28 cellular contexts compared by ENCODE assay signal in the genomic region with DNA sequence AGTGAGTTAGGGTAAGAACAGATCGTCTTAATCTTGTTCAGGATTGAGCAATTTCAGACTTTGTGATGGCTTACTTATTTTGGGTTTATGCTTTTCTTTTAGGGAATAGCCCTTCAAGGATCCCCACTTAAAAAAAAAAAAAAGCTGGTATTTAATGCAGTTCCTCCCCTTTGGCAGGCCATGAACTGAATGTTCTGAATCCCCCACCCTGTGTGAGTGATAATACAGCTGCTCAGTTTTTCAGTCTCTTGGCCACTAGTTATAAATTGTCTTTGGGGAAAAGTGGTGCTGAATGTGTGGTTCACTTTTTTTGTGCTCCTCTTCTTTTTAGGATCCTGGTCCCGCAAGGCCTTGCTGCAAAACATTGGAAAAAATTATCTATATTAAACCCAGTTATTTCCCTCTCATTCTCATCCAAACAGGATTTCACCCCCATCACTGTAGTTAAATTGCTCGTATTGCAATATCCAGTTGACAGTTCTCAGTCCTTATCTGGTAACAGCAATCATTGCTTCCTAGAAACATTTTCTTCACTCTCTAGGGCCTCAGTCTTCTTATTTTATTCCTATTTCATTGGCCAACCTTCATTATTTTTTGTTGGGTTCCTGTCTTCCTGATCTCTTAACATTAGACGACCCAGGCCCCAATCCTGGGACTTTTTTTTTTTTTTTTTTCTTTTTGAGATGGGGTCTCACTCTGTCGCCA.
"Had no signal": no experiment of that assay in that cellular context is flagged by ENCODE, and none has a peak within 500 bp of the region (broad histone marks: within the 10 kb centered on the region; RNA-seq: fewer than 3 reads in every experiment).

No MANE protein-coding gene starts in this region.

- FAIRE-seq: islet of Langerhans, pancreas, urothelium cell line had no signal

- DNase-seq: colonic mucosa; effector CD8-positive, alpha-beta T cell; endodermal cell; foreskin keratinocyte; heart left ventricle; hippocampal formation; left cardiac atrium; left lung; lower lobe of right lung; natural killer cell; occipital lobe; pancreas; retina; sigmoid colon; spleen; stimulated activated CD4-positive, alpha-beta T cell treated with anti-CD3 and anti-CD28 coated beads, Interleukin-4, amount 100 ng/mL, for 4 hours; stimulated activated naive CD8-positive, alpha-beta T cell treated with anti-CD3 and anti-CD28 coated beads, Interleukin-15, Interleukin-2, amounts not matched to agents 100 U/mL and 50 U/mL, for 24 hours; substantia nigra; upper lobe of left lung had no signal

- H3K4me1 ChIP-seq: colonic mucosa, foreskin keratinocyte, left lung, lower lobe of right lung, pancreas, spleen, tibial nerve, upper lobe of left lung had no signal

- ATAC-seq: esophagus mucosa; foreskin keratinocyte; gastroesophageal sphincter; left lung; lower lobe of right lung; natural killer cell; stimulated activated memory B cell treated with anti-CD40 and anti-IgM and Interleukin-4, amounts not matched to agents 10 μg/mL and 1 μg/mL and 100 μg/mL, for 72 hours; stimulated activated naive CD8-positive, alpha-beta T cell treated with anti-CD3 and anti-CD28 coated beads, Interleukin-15, Interleukin-2, amounts not matched to agents 100 U/mL and 50 U/mL, for 24 hours had no signal

- H3K27ac ChIP-seq: colonic mucosa, epithelial cell of prostate, foreskin keratinocyte, gastroesophageal sphincter, left lung, lower lobe of right lung, pancreas, sigmoid colon, skin epidermis, thoracic aorta, tibial nerve, upper lobe of left lung had no signal

- H3K9me3 ChIP-seq: colonic mucosa, gastroesophageal sphincter, heart left ventricle, lower lobe of right lung, pancreas, sigmoid colon, thoracic aorta, upper lobe of left lung had no signal

- H3K36me3 ChIP-seq: colonic mucosa, gastroesophageal sphincter, heart left ventricle, left lung, lower lobe of right lung, pancreas, sigmoid colon, spleen, thoracic aorta, tibial nerve, upper lobe of left lung had no signal

- H3K4me3 ChIP-seq: colonic mucosa, gastroesophageal sphincter, heart left ventricle, left lung, lower lobe of right lung, pancreas, sigmoid colon, skin epidermis, spleen, thoracic aorta, tibial nerve, upper lobe of left lung had no signal

- H3K27me3 ChIP-seq: colonic mucosa, foreskin keratinocyte, gastroesophageal sphincter, heart left ventricle, left lung, pancreas, sigmoid colon, spleen, tibial nerve, upper lobe of left lung had no signal
